1 cellular context compared by ENCODE assay signal in the genomic region with DNA sequence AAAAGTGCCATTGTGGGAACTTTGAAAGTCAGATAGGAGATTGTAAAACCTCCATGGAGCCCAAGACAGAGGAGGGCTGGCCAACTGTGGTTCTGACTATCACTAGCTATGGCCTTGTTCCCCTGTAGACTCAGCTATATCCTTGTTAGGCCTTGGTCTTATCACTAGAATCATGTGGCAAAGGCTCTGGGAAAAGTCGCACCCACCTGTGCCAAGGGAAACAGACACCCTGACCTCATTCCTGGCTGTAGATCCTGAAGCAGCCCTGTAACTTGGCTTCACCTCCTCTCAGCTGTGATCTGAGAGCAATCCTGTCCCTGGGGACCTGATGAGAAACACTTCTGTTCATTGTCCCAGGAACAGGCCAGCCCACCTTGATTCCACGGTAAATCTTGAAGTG.
TF ChIP-seq lines count a peak whose summit lies in the region.

No MANE protein-coding gene starts in this region.

TF ChIP-seq in IMR-90, 13 proteins besides CTCF, POLR2A, EP300 and RAD21 (continued from another document):
- TF ChIP-seq MAZ (IDR thresholded peaks at IDR 0.05; ENCODE audit: borderline replicate concordance, low read depth, low read length) (no peak), FOS (IDR thresholded peaks at IDR 0.05; ENCODE audit: low read depth, low read length) (no peak), CHD1 (IDR thresholded peaks at IDR 0.05; ENCODE audit: low read depth, low read length) (no peak), RFX5 (IDR thresholded peaks at IDR 0.05; ENCODE audit: low read depth, low read length) (no peak), RCOR1 (IDR thresholded peaks at IDR 0.05; ENCODE audit: insufficient replicate concordance, low read length) (no peak), MAFK (IDR thresholded peaks at IDR 0.05; ENCODE audit: low read depth, low read length) (no peak), BHLHE40 (IDR thresholded peaks at IDR 0.05; ENCODE audit: low read depth, low read length) (no peak)
- TF ChIP-seq, protein P1, sequence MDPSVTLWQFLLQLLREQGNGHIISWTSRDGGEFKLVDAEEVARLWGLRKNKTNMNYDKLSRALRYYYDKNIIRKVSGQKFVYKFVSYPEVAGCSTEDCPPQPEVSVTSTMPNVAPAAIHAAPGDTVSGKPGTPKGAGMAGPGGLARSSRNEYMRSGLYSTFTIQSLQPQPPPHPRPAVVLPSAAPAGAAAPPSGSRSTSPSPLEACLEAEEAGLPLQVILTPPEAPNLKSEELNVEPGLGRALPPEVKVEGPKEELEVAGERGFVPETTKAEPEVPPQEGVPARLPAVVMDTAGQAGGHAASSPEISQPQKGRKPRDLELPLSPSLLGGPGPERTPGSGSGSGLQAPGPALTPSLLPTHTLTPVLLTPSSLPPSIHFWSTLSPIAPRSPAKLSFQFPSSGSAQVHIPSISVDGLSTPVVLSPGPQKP (IDR thresholded peaks at IDR 0.05; ENCODE audit: borderline replicate concordance, low read depth, low read length) = no peak
